In genomic region chr3:66482005-66482404, GRCh38 we compare ENCODE assay signal across 9 cellular contexts. TPM values are rescaled to one million over a fixed set of nuclear protein-coding genes. Genes with fewer than 3 reads are reported as not detected.
A peak's percentile ranks its signal among the peaks of the same experiment; 100 is the strongest.
DNase-seq lines count a peak whose midpoint lies in the region; ATAC-seq, FAIRE-seq and TF ChIP-seq lines count a peak whose summit lies in the region.
"Had no signal": no experiment of that assay in that cellular context is flagged by ENCODE, and none has a peak within 500 bp of the region (broad histone marks: within the 10 kb centered on the region; RNA-seq: fewer than 3 reads in every experiment).

No MANE protein-coding gene starts in this region.

- H3K79me1 ChIP-seq in neuronal stem cell (ENCODE audit: low read depth, low read length): peaks cover 4% of the 10 kb centered on the region

- H3K4ac ChIP-seq in neuronal stem cell (ENCODE audit: low read length): no peak overlapping the region

- H3K27me3 Mint-ChIP-seq in CD4-positive, alpha-beta T cell: no peaks in the 10 kb centered on the region

- H3K14ac ChIP-seq in neuronal stem cell (ENCODE audit: low read length): no peak overlapping the region

- no peak overlapping the region for H2BK12ac ChIP-seq in neuronal stem cell (ENCODE audit: low read length)

- FAIRE-seq in HTR-8/SVneo (lab: Jason Lieb, UNC): peak; percentile 36

- peaks cover 38% of the 10 kb centered on the region for H3K4me1 Mint-ChIP-seq in CD4-positive, alpha-beta T cell (ENCODE audit: low read depth)

- H3K36me3 ChIP-seq in duodenal mucosa (ENCODE audit: control insufficient read depth in 1 of 2, insufficient read depth in 2 of 2, low read length in 2 of 2): no peaks in the 10 kb centered on the region
- H3K36me3 ChIP-seq in neutrophil: no peaks in the 10 kb centered on the region
- peaks cover 0 to 30% of the 10 kb centered on the region in 2 donors for H3K36me3 ChIP-seq in neuronal stem cell (replicated peaks in 1 of 2; ENCODE audit: control insufficient read depth in 2 of 2, insufficient read depth in 2 of 2, low read length in 2 of 2)
- no peaks in the 10 kb centered on the region for H3K36me3 ChIP-seq in ovary

- TF ChIP-seq POLR2A in ovary (IDR thresholded peaks at IDR 0.05): no peak

- no peaks in the 10 kb centered on the region for H3K9me3 Mint-ChIP-seq in CD4-positive, alpha-beta T cell

- peak overlapping the region; percentile 82 for H3K27ac Mint-ChIP-seq in CD4-positive, alpha-beta T cell

- H3K27ac ChIP-seq in CD4-positive, alpha-beta T cell (ENCODE audit: low read depth, low read length): no peak overlapping the region
- H3K27ac ChIP-seq in duodenal mucosa (ENCODE audit: low read depth, low read length) (no peak overlapping the region), neutrophil (peak overlapping the region; percentile 36), neuronal stem cell (replicated peaks; ENCODE audit: low read length) (no peak overlapping the region), ovary (peak overlapping the region in 1 of 2 donors; percentile 10)

- no peak overlapping the region for H2AFZ ChIP-seq in neuronal stem cell (ENCODE audit: low read length)

- DNase-seq in CD4-positive, alpha-beta T cell: no peak
- no peak for DNase-seq in HTR-8/SVneo (ENCODE audit: insufficient read length, low spot score)
- DNase-seq in neuronal stem cell (ENCODE audit: low spot score): no peak
- no peak for DNase-seq in ovary
- DNase-seq: SW 1271 had no signal

- H3K4me1 ChIP-seq in duodenal mucosa (ENCODE audit: control insufficient read depth in 1 of 2, insufficient read depth in 2 of 2, low read length in 2 of 2) (peaks cover 74 to 92% of the 10 kb centered on the region in 2 donors), neutrophil (ENCODE audit: control insufficient read depth in 1 of 2, insufficient read depth in 1 of 2, low read depth in 1 of 2, low read length in 1 of 2) (peaks cover 35 to 45% of the 10 kb centered on the region in 2 experiments), neuronal stem cell (ENCODE audit: control insufficient read depth in 2 of 2, insufficient read depth in 1 of 2, low read depth in 1 of 2, low read length in 2 of 2) (peaks cover 18 to 43% of the 10 kb centered on the region in 2 donors), ovary (ENCODE audit: insufficient read depth) (peaks cover 35% of the 10 kb centered on the region)

- H4K91ac ChIP-seq in neuronal stem cell (ENCODE audit: low read depth, low read length, poor library complexity): no peak overlapping the region

- POLR2A ChIA-PET in CD4-positive, alpha-beta T cell (lab: Charles Lee): interaction anchor here (1.4 to 3.5 kb wide), 4 partner anchors 9 to 17 kb away, joined by 3 to 22 read pairs (median 14); no protein-coding TSS in a partner anchor

- no peaks in the 10 kb centered on the region for H3K9me3 ChIP-seq in CD4-positive, alpha-beta T cell (ENCODE audit: control insufficient read depth, low read length)
- H3K9me3 ChIP-seq in duodenal mucosa (ENCODE audit: control insufficient read depth in 1 of 2, low read length in 2 of 2) (no peaks in the 10 kb centered on the region), neutrophil (no peaks in the 10 kb centered on the region), neuronal stem cell (replicated peaks in 1 of 2; ENCODE audit: control insufficient read depth in 2 of 2, insufficient read depth in 1 of 2, low read depth in 1 of 2, low read length in 2 of 2) (peaks cover 0 to 4% of the 10 kb centered on the region in 2 donors), ovary (no peaks in the 10 kb centered on the region)

- H3K23ac ChIP-seq in neuronal stem cell (ENCODE audit: low read depth, low read length, poor library complexity): no peak overlapping the region

- CTCF ChIA-PET in CD4-positive, alpha-beta T cell (lab: Charles Lee): interaction anchor here (1.5 to 2.0 kb wide), 2 partner anchors 10 to 19 kb away, joined by 3 to 4 read pairs; partner anchors contain the start of gene LRIG1

- no peak overlapping the region for H3K4me2 ChIP-seq in neuronal stem cell (ENCODE audit: insufficient read depth, low read length, poor library complexity, severe bottlenecking)

- H3K27me3 ChIP-seq in CD4-positive, alpha-beta T cell (ENCODE audit: control insufficient read depth, insufficient read depth, low read length): no peaks in the 10 kb centered on the region
- no peaks in the 10 kb centered on the region for H3K27me3 ChIP-seq in duodenal mucosa (ENCODE audit: control insufficient read depth in 1 of 2, insufficient read depth in 2 of 2, low read length in 2 of 2)
- no peaks in the 10 kb centered on the region for H3K27me3 ChIP-seq in neutrophil
- H3K27me3 ChIP-seq in neuronal stem cell (ENCODE audit: control insufficient read depth in 3 of 3, insufficient read depth in 3 of 3, low read depth in 1 of 3, low read length in 3 of 3): no peaks in the 10 kb centered on the region
- H3K27me3 ChIP-seq in ovary: no peaks in the 10 kb centered on the region

- H2AK5ac ChIP-seq in neuronal stem cell (ENCODE audit: low read depth, low read length): no peak overlapping the region

- no peak for TF ChIP-seq EP300 in ovary (IDR thresholded peaks at IDR 0.05)

- H2BK15ac ChIP-seq in neuronal stem cell (ENCODE audit: low read length): no peak overlapping the region

- H3K9ac ChIP-seq in duodenal mucosa (ENCODE audit: low read depth in 1 of 2, low read length in 2 of 2): no peak overlapping the region
- H3K9ac ChIP-seq in neuronal stem cell (ENCODE audit: low read depth, low read length, poor library complexity): no peak overlapping the region

- H2BK5ac ChIP-seq in neuronal stem cell (ENCODE audit: low read length): no peak overlapping the region

- no peak overlapping the region for H2BK120ac ChIP-seq in neuronal stem cell (ENCODE audit: low read depth, low read length)

- H3K36me3 Mint-ChIP-seq in CD4-positive, alpha-beta T cell (ENCODE audit: low read depth): no peaks in the 10 kb centered on the region

- H3K4me3 Mint-ChIP-seq in CD4-positive, alpha-beta T cell: peak overlapping the region; percentile 81

- no peak for ATAC-seq in CD4-positive, alpha-beta T cell (ENCODE audit: poor library complexity)
- no peak for ATAC-seq in HG03354 (IDR thresholded peaks at IDR 0.05; ENCODE audit: poor library complexity, severe bottlenecking, unreplicated experiment)
- ATAC-seq in HG02970 (IDR thresholded peaks at IDR 0.05; ENCODE audit: low FRiP score, unreplicated experiment): no peak

- WGBS in neuronal stem cell (ENCODE audit: extremely low coverage in 2 of 2, insufficient read length in 2 of 2, insufficient replicate concordance in 1 of 2), 2 donors: no CpG with 5 or more reads among the region's 6 CpGs
- WGBS in ovary, 3 donors: 56 to 72% (median 69%) methylated on average over 6 of the region's 6 CpGs

- H3K4me3 ChIP-seq in duodenal mucosa (ENCODE audit: low read depth in 1 of 2, low read length in 2 of 2): peak overlapping the region; percentile 16 to 28
- no peak overlapping the region for H3K4me3 ChIP-seq in neutrophil (ENCODE audit: low read depth in 1 of 2, low read length in 1 of 2)
- no peak overlapping the region for H3K4me3 ChIP-seq in neuronal stem cell (ENCODE audit: low read length in 2 of 2)
- no peak overlapping the region for H3K4me3 ChIP-seq in ovary

- TF ChIP-seq CTCF in CD4-positive, alpha-beta T cell (IDR thresholded peaks at IDR 0.05): no peak
- no peak for TF ChIP-seq CTCF in neutrophil (IDR thresholded peaks at IDR 0.05)
- no peak for TF ChIP-seq CTCF in ovary (IDR thresholded peaks at IDR 0.05)

- no peak overlapping the region for H4K8ac ChIP-seq in neuronal stem cell (ENCODE audit: low read depth, low read length)

- no peak overlapping the region for H3K18ac ChIP-seq in neuronal stem cell (ENCODE audit: low read length)

- intact Hi-C loops in CD4-positive, alpha-beta T cell (cut with DNase I, micrococcal nuclease): loop anchor here in 1 of 2 experiments (2.0 kb wide), 1 partner anchor 15 kb away; no protein-coding TSS in a partner anchor
- intact Hi-C loops in ovary (cut with DNase I): loop anchor here in 1 of 4 donors (10.0 kb wide), 1 partner anchor 47 kb away; no protein-coding TSS in a partner anchor

RNA-seq across cellular contexts. Expression of gene LRIG1, which starts 18.8 kb away (rescaled TPM):
- 10 to 100 TPM; 30.1 to 33.1 TPM for total RNA-seq in CD4-positive, alpha-beta T cell
- polyA plus RNA-seq in neuronal stem cell (2013, experiment 1 of 2): 183 TPM
- 174 TPM for polyA plus RNA-seq in neuronal stem cell (2013, experiment 2 of 2)
- 10 to 100 TPM; 29.1 to 60.4 (median 42.6) TPM for total RNA-seq in ovary
- 10 to 100 TPM; 34.8 to 64.8 TPM for polyA plus RNA-seq in ovary

Comparison
In these comparisons a context has a peak if more than half of its experiments do, and no peak if none do; other contexts are left out.
1. H3K4me3 ChIP-seq: peak in duodenal mucosa (2 of 2); none in neutrophil (0 of 2), neuronal stem cell (0 of 2) and ovary (single experiment).